ENCODE assay signal across 10 cellular contexts in genomic region chr22:46662226-46662625, GRCh38.
"Had no signal": no experiment of that assay in that cellular context is flagged by ENCODE, and none has a peak within 500 bp of the region (broad histone marks: within the 10 kb centered on the region; RNA-seq: fewer than 3 reads in every experiment).

No MANE protein-coding gene starts in this region.

- H3K9me3 Mint-ChIP-seq: activated CD4-positive, alpha-beta T cell treated with anti-CD3 and anti-CD28 coated beads, Interleukin-2, amount 10 ng/mL, durations not matched to agents 7 days and 5 days; naive thymus-derived CD4-positive, alpha-beta T cell; T-helper 1 cell treated with Interleukin-12 subunit alpha and Interleukin-12 subunit beta and Interleukin-4 antibody, amounts not matched to agents 30 μg/mL and 1 μg/mL, for 36 hours had no signal

- H3K4me3 Mint-ChIP-seq: activated CD4-positive, alpha-beta T cell treated with anti-CD3 and anti-CD28 coated beads, Interleukin-2, amount 10 ng/mL, durations not matched to agents 7 days and 5 days; naive thymus-derived CD4-positive, alpha-beta T cell; T-helper 1 cell treated with Interleukin-12 subunit alpha and Interleukin-12 subunit beta and Interleukin-4 antibody, amounts not matched to agents 30 μg/mL and 1 μg/mL, for 36 hours had no signal

- ATAC-seq: left lung had no signal

- H3K9me3 ChIP-seq: esophagus muscularis mucosa, left lung, mucosa of descending colon, pancreas, transverse colon had no signal

- H3K27me3 Mint-ChIP-seq: activated CD4-positive, alpha-beta T cell treated with anti-CD3 and anti-CD28 coated beads, Interleukin-2, amount 10 ng/mL, durations not matched to agents 7 days and 5 days; naive thymus-derived CD4-positive, alpha-beta T cell had no signal

- H3K27me3 ChIP-seq: esophagus muscularis mucosa, hepatocyte, left lung, pancreas, transverse colon had no signal

- DNase-seq: activated CD4-positive, alpha-beta T cell treated with anti-CD3 and anti-CD28 coated beads, Interleukin-2, amount 10 ng/mL, durations not matched to agents 7 days and 5 days; mucosa of descending colon; naive thymus-derived CD4-positive, alpha-beta T cell; stimulated activated naive CD4-positive, alpha-beta T cell; transverse colon had no signal

- H3K27ac Mint-ChIP-seq: activated CD4-positive, alpha-beta T cell treated with anti-CD3 and anti-CD28 coated beads, Interleukin-2, amount 10 ng/mL, durations not matched to agents 7 days and 5 days had no signal

- H3K4me3 ChIP-seq: esophagus muscularis mucosa, hepatocyte, left lung, mucosa of descending colon, pancreas, transverse colon had no signal

- H3K27ac ChIP-seq: esophagus muscularis mucosa, hepatocyte, left lung, pancreas had no signal
